9 cellular contexts compared by ENCODE assay signal in the genomic region with DNA sequence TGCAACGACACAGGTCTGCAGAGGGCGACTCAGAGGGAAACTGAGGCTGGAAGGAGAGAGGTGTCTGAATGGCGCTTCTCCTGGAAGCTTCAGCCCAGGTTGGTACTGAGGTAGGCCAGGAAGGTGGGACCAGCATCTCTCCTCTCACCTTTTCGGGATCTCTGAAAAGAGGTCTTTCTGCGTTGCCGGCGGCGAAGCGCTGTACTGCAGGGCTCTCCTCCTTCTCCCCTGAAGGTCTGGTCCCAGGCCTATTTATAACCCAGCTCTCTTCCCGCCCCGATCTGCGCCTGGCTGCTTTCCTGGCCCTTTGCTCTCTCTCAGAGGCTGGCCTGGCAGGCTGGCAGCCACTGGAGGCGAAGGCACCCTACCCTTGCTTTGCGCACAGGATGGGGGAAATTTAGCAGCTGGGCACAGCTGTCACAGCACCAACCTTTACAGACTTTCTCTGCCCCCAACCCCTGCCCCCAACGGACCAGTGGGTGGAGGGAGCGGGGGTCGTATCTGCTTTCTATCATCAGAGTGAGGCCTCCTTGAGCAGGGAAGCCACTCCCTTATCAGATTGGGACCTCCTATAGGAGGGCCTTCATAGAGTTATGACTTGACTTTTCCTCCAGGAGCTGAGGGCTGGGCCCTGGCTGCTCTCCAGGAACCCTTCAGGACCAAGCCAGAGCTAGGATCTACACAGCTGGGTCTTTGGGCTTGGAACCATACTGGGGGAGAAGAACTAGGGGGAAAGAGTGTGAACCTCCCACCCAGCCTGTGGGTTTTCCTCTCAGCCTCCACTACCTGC. TPM values are rescaled to one million over a fixed set of nuclear protein-coding genes. Genes with fewer than 3 reads are reported as not detected.
DNase-seq lines count a peak whose midpoint lies in the region; ATAC-seq and TF ChIP-seq lines count a peak whose summit lies in the region.
"Had no signal": no experiment of that assay in that cellular context is flagged by ENCODE, and none has a peak within 500 bp of the region (broad histone marks: within the 10 kb centered on the region; RNA-seq: fewer than 3 reads in every experiment).

No MANE protein-coding gene starts in this region.

- H3K9me2 ChIP-seq in PC-3 (replicated peaks; ENCODE audit: low read length): no peaks in the 10 kb centered on the region
- H3K9me2 ChIP-seq in neural cell (ENCODE audit: insufficient read depth, low read length): no peaks in the 10 kb centered on the region

- no peak for DNase-seq in AG10803 (ENCODE audit: low read depth)
- DNase-seq in PC-3: peak; percentile 32
- DNase-seq in cardiac muscle cell (ENCODE audit: low read depth in 1 of 2, low spot score in 1 of 2): peak in 1 of 2 donors; percentile 76
- DNase-seq in HuH-7 (ENCODE audit: low spot score): no peak
- no peak for DNase-seq in hypothalamus (lab: John Stamatoyannopoulos, UW)
- DNase-seq in mucosa of gallbladder (ENCODE audit: low spot score): no peak
- DNase-seq: NCI-H1105 had no signal

- H3K4me1 ChIP-seq in PC-3 (ENCODE audit: insufficient read depth, low read length) (peaks cover 37% of the 10 kb centered on the region), cardiac muscle cell (ENCODE audit: low read depth) (peaks cover 62% of the 10 kb centered on the region)

- H3K36me3 ChIP-seq in PC-3 (ENCODE audit: low read depth, low read length) (no peaks in the 10 kb centered on the region), cardiac muscle cell (no peaks in the 10 kb centered on the region), neural cell (ENCODE audit: insufficient read depth, low read length) (no peaks in the 10 kb centered on the region)

- H3K4me2 ChIP-seq in PC-3 (ENCODE audit: low read length) (peak overlapping the region; percentile 92), neural cell (ENCODE audit: low read length) (no peak overlapping the region)

- H3K79me2 ChIP-seq in PC-3 (ENCODE audit: low read length) (no peaks in the 10 kb centered on the region), neural cell (replicated peaks; ENCODE audit: insufficient read depth, low read length) (no peaks in the 10 kb centered on the region)

- no peak for TF ChIP-seq CTCF in AG10803 (conservative IDR thresholded peaks at IDR 0.05; ENCODE audit: low read length)
- TF ChIP-seq CTCF in PC-3 (conservative IDR thresholded peaks at IDR 0.05; ENCODE audit: low read depth, low read length): no peak
- TF ChIP-seq CTCF in cardiac muscle cell (IDR thresholded peaks at IDR 0.05; ENCODE audit: low read depth, low read length): no peak
- no peak for TF ChIP-seq CTCF in neural cell (IDR thresholded peaks at IDR 0.05; ENCODE audit: poor library complexity, severe bottlenecking)

- no peak for TF ChIP-seq EP300 in neural cell (conservative IDR thresholded peaks at IDR 0.05; ENCODE audit: poor library complexity, severe bottlenecking)

- no peaks in the 10 kb centered on the region for H3F3A ChIP-seq in PC-3 (ENCODE audit: low read length, unreplicated experiment)
- no peaks in the 10 kb centered on the region for H3F3A ChIP-seq in neural cell (ENCODE audit: insufficient read depth, low read length, poor library complexity, severe bottlenecking)

- H2AFZ ChIP-seq in PC-3 (ENCODE audit: low read length) (peak overlapping the region; percentile 78; the same call in 1 of the 2 replicates), neural cell (ENCODE audit: low read depth, low read length) (no peak overlapping the region)

- no peak for TF ChIP-seq RAD21 in neural cell (conservative IDR thresholded peaks at IDR 0.05)

- CTCF ChIA-PET in PC-3 (lab: Charles Lee): interaction anchor here (0.8 kb wide), 1 partner anchor 155 kb away, joined by 6 read pairs; no protein-coding TSS in a partner anchor

- POLR2A ChIA-PET in PC-3 (lab: Charles Lee; ENCODE audit: unreplicated experiment): no interaction called here

- BruUV-seq in PC-3 (replicated peaks; lab: Mats Ljungman, UMichigan): no TSS peak

- no peaks in the 10 kb centered on the region for H4K20me1 ChIP-seq in PC-3 (ENCODE audit: low read length)
- H4K20me1 ChIP-seq in neural cell (ENCODE audit: insufficient read depth): no peaks in the 10 kb centered on the region

- H3K9me3 ChIP-seq in PC-3 (ENCODE audit: low read length) (no peaks in the 10 kb centered on the region), cardiac muscle cell (ENCODE audit: low read depth) (no peaks in the 10 kb centered on the region), neural cell (ENCODE audit: low read length) (no peaks in the 10 kb centered on the region)

- H3K9ac ChIP-seq in PC-3 (ENCODE audit: low read length) (peak overlapping the region; percentile 41; the same call in 1 of the 2 replicates), neural cell (ENCODE audit: low read length) (no peak overlapping the region)

- intact Hi-C loops in PC-3 (cut with micrococcal nuclease): no loop called here

- H3K4me3 ChIP-seq in AG10803 (ENCODE audit: low read length) (peak overlapping the region; percentile 48; the same call in 1 of the 2 replicates), PC-3 (ENCODE audit: low read length) (peak overlapping the region; percentile 70), cardiac muscle cell (peak overlapping the region; percentile 46), neural cell (ENCODE audit: low read length) (peak overlapping the region; percentile 61)

- no peaks in the 10 kb centered on the region for H3K27me3 ChIP-seq in PC-3 (ENCODE audit: low read length)
- H3K27me3 ChIP-seq in cardiac muscle cell: no peaks in the 10 kb centered on the region
- peaks cover 39% of the 10 kb centered on the region for H3K27me3 ChIP-seq in neural cell (ENCODE audit: insufficient read depth, low read depth, low read length)

- H3K27ac ChIP-seq in PC-3 (ENCODE audit: low read length): no peak overlapping the region
- H3K27ac ChIP-seq in cardiac muscle cell: peak overlapping the region; percentile 99
- no peak overlapping the region for H3K27ac ChIP-seq in neural cell (ENCODE audit: low read length)

- ATAC-seq in PC-3 (no peak), HG02571 (IDR thresholded peaks at IDR 0.05; ENCODE audit: unreplicated experiment) (no peak)

TF ChIP-seq in neural cell, 6 proteins besides CTCF, POLR2A, EP300 and RAD21:
- TF ChIP-seq MXI1 (conservative IDR thresholded peaks at IDR 0.05; ENCODE audit: poor library complexity, severe bottlenecking) (no peak), EZH2 (IDR thresholded peaks at IDR 0.05; ENCODE audit: borderline replicate concordance, insufficient read depth, low read length, poor library complexity, severe bottlenecking) (no peak), POLR2AphosphoS5 (IDR thresholded peaks at IDR 0.05) (no peak)
- TF ChIP-seq, protein P1, sequence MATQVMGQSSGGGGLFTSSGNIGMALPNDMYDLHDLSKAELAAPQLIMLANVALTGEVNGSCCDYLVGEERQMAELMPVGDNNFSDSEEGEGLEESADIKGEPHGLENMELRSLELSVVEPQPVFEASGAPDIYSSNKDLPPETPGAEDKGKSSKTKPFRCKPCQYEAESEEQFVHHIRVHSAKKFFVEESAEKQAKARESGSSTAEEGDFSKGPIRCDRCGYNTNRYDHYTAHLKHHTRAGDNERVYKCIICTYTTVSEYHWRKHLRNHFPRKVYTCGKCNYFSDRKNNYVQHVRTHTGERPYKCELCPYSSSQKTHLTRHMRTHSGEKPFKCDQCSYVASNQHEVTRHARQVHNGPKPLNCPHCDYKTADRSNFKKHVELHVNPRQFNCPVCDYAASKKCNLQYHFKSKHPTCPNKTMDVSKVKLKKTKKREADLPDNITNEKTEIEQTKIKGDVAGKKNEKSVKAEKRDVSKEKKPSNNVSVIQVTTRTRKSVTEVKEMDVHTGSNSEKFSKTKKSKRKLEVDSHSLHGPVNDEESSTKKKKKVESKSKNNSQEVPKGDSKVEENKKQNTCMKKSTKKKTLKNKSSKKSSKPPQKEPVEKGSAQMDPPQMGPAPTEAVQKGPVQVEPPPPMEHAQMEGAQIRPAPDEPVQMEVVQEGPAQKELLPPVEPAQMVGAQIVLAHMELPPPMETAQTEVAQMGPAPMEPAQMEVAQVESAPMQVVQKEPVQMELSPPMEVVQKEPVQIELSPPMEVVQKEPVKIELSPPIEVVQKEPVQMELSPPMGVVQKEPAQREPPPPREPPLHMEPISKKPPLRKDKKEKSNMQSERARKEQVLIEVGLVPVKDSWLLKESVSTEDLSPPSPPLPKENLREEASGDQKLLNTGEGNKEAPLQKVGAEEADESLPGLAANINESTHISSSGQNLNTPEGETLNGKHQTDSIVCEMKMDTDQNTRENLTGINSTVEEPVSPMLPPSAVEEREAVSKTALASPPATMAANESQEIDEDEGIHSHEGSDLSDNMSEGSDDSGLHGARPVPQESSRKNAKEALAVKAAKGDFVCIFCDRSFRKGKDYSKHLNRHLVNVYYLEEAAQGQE (IDR thresholded peaks at IDR 0.05; ENCODE audit: borderline replicate concordance): no peak

RNA-seq across cellular contexts. Expression of a gene that starts 1.1 kb away (rescaled TPM):
- 13.0 and 18.8 TPM in 2 replicates for total RNA-seq in PC-3 (2014; rRNA removed)
- 44.4 and 57.4 TPM in 2 replicates for total RNA-seq in cardiac muscle cell
- polyA plus RNA-seq in cardiac muscle cell: 34.6 and 40.9 TPM in 2 replicates
- 0.04 TPM in 1 of 2 replicates, not detected in the other for polyA plus RNA-seq in neural cell
- under 0.01 and 0.35 TPM in 2 replicates for polyA minus RNA-seq in neural cell
- total RNA-seq in mucosa of gallbladder: 12.8 TPM
